ENCODE assay signal across 8 cellular contexts in genomic region chr5:147782053-147783028, GRCh38. TPM values are rescaled to one million over a fixed set of nuclear protein-coding genes. Genes with fewer than 3 reads are reported as not detected.
A peak's percentile ranks its signal among the peaks of the same experiment; 100 is the strongest.
DNase-seq lines count a peak whose midpoint lies in the region; ATAC-seq and TF ChIP-seq lines count a peak whose summit lies in the region.

Gene JAKMIP2 (minus strand): TSS chr5:147782728. CDS start chr5:147671806, 110,922 bp downstream.

- H3K27me3 Mint-ChIP-seq in CD14-positive monocyte (ENCODE audit: low read depth in 3 of 3) (peaks cover 0 to 5% (median 0%) of the 10 kb centered on the region in 3 donors), glutamatergic neuron (ENCODE audit: unreplicated experiment) (peaks cover 4% of the 10 kb centered on the region)

- peak within 1 kb of the TSS; percentile 13 for H2AFZ ChIP-seq in Karpas-422 (ENCODE audit: low read length)
- H2AFZ ChIP-seq in parathyroid adenoma: peak within 1 kb of the TSS; percentile 84

- no peaks in the 10 kb centered on the region; the same call in 1 of the 2 replicates for H4K20me1 ChIP-seq in Karpas-422 (ENCODE audit: insufficient read depth, low read depth, low read length)

- H3K9me3 Mint-ChIP-seq in CD14-positive monocyte (peaks cover 0 to 4% (median 0%) of the 10 kb centered on the region in 7 donors), glutamatergic neuron (ENCODE audit: unreplicated experiment) (peaks cover 3% of the 10 kb centered on the region)

- peak within 1 kb of the TSS in 2 of 7 donors; percentile 0 to 51 for H3K27ac Mint-ChIP-seq in CD14-positive monocyte
- peak within 1 kb of the TSS; percentile 98 for H3K27ac Mint-ChIP-seq in glutamatergic neuron (ENCODE audit: unreplicated experiment)

- H3K36me3 ChIP-seq in Karpas-422 (ENCODE audit: insufficient read depth, low read length) (peaks cover 17% of the 10 kb centered on the region), parathyroid adenoma (ENCODE audit: control insufficient read depth, insufficient read depth, low read length) (no peaks in the 10 kb centered on the region), thyroid gland (no peaks in the 10 kb centered on the region)

- H3K9ac ChIP-seq in Karpas-422 (ENCODE audit: low read length) (peak within 1 kb of the TSS; percentile 86), parathyroid adenoma (no peak within 1 kb of the TSS)

- H3K27me3 ChIP-seq in Karpas-422 (ENCODE audit: low read length) (no peaks in the 10 kb centered on the region), parathyroid adenoma (ENCODE audit: control insufficient read depth, insufficient read depth, low read length) (no peaks in the 10 kb centered on the region), thyroid gland (no peaks in the 10 kb centered on the region)

- H3K4me3 Mint-ChIP-seq in CD14-positive monocyte (peak within 1 kb of the TSS; percentile 75 to 90), glutamatergic neuron (ENCODE audit: unreplicated experiment) (peak within 1 kb of the TSS; percentile 94)

- no peak for TF ChIP-seq CTCF in CD14-positive monocyte (IDR thresholded peaks at IDR 0.05)
- TF ChIP-seq CTCF in glutamatergic neuron (IDR thresholded peaks at IDR 0.05; ENCODE audit: partially characterized antibody, unreplicated experiment): no peak
- no peak for TF ChIP-seq CTCF in parathyroid adenoma (IDR thresholded peaks at IDR 0.05)
- TF ChIP-seq CTCF in thyroid gland (IDR thresholded peaks at IDR 0.05): no peak

- intact Hi-C loops in CD14-positive monocyte (cut with micrococcal nuclease) (no loop called here), thyroid gland (cut with DNase I) (no loop called here)

- H3K4me3 ChIP-seq in Karpas-422 (ENCODE audit: low read length) (peak within 1 kb of the TSS; percentile 82), parathyroid adenoma (ENCODE audit: low read depth, low read length) (peak within 1 kb of the TSS; percentile 52), thyroid gland (replicated peaks in 1 of 3) (no peak within 1 kb of the TSS)

- H3K79me2 ChIP-seq in Karpas-422 (ENCODE audit: low read length): peaks cover 51% of the 10 kb centered on the region
- H3K79me2 ChIP-seq in parathyroid adenoma: no peaks in the 10 kb centered on the region

- H3K4me1 ChIP-seq in Karpas-422 (ENCODE audit: low read length): peaks cover 34% of the 10 kb centered on the region
- H3K4me1 ChIP-seq in parathyroid adenoma: peaks cover 3% of the 10 kb centered on the region
- no peaks in the 10 kb centered on the region for H3K4me1 ChIP-seq in thyroid gland

- H3K27ac ChIP-seq in Karpas-422 (ENCODE audit: low read length) (peak within 1 kb of the TSS; percentile 96), parathyroid adenoma (peak within 1 kb of the TSS; percentile 61), thyroid gland (no peak within 1 kb of the TSS)

- H3K9me3 ChIP-seq in Karpas-422 (ENCODE audit: low read length): peaks cover 3% of the 10 kb centered on the region; the same call in 1 of the 2 replicates
- H3K9me3 ChIP-seq in parathyroid adenoma (ENCODE audit: control insufficient read depth, low read length): no peaks in the 10 kb centered on the region
- H3K9me3 ChIP-seq in thyroid gland: no peaks in the 10 kb centered on the region

- DNase-seq in CD14-positive monocyte (ENCODE audit: low spot score): peak; percentile 58
- DNase-seq in Karpas-422: peak; percentile 99
- DNase-seq in RPMI8226: peak; percentile 96
- peak; percentile 8 to 67 (median 31) for DNase-seq in activated naive CD4-positive, alpha-beta T cell (lab: John Stamatoyannopoulos, UW)
- DNase-seq in glutamatergic neuron: peak; percentile 98
- DNase-seq in thyroid gland: peak; percentile 6 to 22

- no peaks in the 10 kb centered on the region for H3K36me3 Mint-ChIP-seq in CD14-positive monocyte
- no peaks in the 10 kb centered on the region for H3K36me3 Mint-ChIP-seq in glutamatergic neuron (ENCODE audit: unreplicated experiment)

- WGBS in thyroid gland, 2 donors: 4 to 6% methylated on average over 18 to 19 of the region's 19 CpGs

- TF ChIP-seq POLR2A in thyroid gland (IDR thresholded peaks at IDR 0.05): no peak

- H3K4me1 Mint-ChIP-seq in CD14-positive monocyte (peaks cover 23% of the 10 kb centered on the region), glutamatergic neuron (ENCODE audit: low read depth, unreplicated experiment) (peaks cover 9% of the 10 kb centered on the region)

- H3K4me2 ChIP-seq in Karpas-422 (ENCODE audit: low read depth, low read length, poor library complexity, severe bottlenecking): peak within 1 kb of the TSS; percentile 89
- peak within 1 kb of the TSS; percentile 64 for H3K4me2 ChIP-seq in parathyroid adenoma (ENCODE audit: low read length)

- H3K9me2 ChIP-seq in Karpas-422 (replicated peaks; ENCODE audit: insufficient read depth, low read length): no peaks in the 10 kb centered on the region

- peak; percentile 88 for ATAC-seq in GM21367 (IDR thresholded peaks at IDR 0.05; ENCODE audit: unreplicated experiment)

RNA-seq across cellular contexts. Expression of gene JAKMIP2, which starts in this region (rescaled TPM):
- polyA plus RNA-seq in CD14-positive monocyte: under 1 TPM in 1 of 2 donors, not detected in 1; 0.02 TPM
- 39.5 and 58.7 TPM in 2 replicates for total RNA-seq in Karpas-422 (2014; rRNA removed; shearing (Covaris generic); ENCODE audit: low replicate concordance)
- total RNA-seq in glutamatergic neuron (ENCODE audit: unreplicated experiment): 88.2 TPM
- under 1 TPM; under 0.01 to 0.75 (median 0.38) TPM for total RNA-seq in thyroid gland

Comparison
In these comparisons a context has a peak if more than half of its experiments do, and no peak if none do; other contexts are left out.
1. RNA of gene JAKMIP2 (total RNA-seq): 88.2 TPM in glutamatergic neuron (single experiment) and 39.5 to 58.7 TPM in Karpas-422; under 0.01 to 0.75 TPM in thyroid gland; every median in the first group is over 10 times any median in the second.
2. Peak in DNase-seq in CD14-positive monocyte; RNA of the gene not detected or under 1 TPM.
3. Peak in DNase-seq in thyroid gland; RNA of the gene not detected or under 1 TPM.
4. DNase-seq: peak in every context shown above with its lines; median percentile 99 in Karpas-422; 98 in glutamatergic neuron; 96 in RPMI8226; 58 in CD14-positive monocyte; 31 in activated naive CD4-positive, alpha-beta T cell; 14 in thyroid gland.
5. H3K27ac ChIP-seq: peak in Karpas-422 (single experiment) and parathyroid adenoma (single experiment); none in thyroid gland (0 of 3).
6. H3K4me3 ChIP-seq: peak in Karpas-422 (single experiment) and parathyroid adenoma (single experiment); none in thyroid gland (0 of 3).